9 cellular contexts compared by ENCODE assay signal in the genomic region with DNA sequence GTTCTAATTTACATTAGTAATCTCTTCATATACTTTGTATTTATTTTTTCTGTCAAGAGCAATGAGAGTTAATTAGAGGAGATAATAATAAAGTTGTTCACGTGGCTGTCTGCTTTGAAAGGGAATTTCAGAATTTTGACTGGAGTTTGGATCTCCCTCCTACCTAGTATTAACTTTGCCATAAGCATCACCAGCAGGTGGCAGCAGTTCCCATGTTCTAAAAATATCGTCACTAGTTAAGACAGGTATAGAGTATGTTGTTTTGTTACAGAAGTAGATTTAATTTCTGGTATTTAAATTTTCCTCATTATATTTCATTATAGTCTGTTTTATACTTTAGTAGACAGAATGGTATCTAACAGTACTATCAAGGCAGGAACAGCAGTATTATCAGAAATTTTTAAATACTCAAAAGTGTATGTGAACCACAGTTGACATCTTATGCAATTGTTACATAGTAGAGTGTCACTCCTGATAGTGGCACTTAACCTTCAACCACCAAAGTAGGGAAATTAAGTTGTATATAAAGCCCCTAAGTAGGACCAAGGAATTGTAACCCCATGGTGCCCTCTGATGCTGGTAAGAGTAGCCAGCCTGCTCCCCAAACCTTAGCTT. TPM values are rescaled to one million over a fixed set of nuclear protein-coding genes. Genes with fewer than 3 reads are reported as not detected.
DNase-seq lines count a peak whose midpoint lies in the region; ATAC-seq, FAIRE-seq and TF ChIP-seq lines count a peak whose summit lies in the region.
"Had no signal": no experiment of that assay in that cellular context is flagged by ENCODE, and none has a peak within 500 bp of the region (broad histone marks: within the 10 kb centered on the region; RNA-seq: fewer than 3 reads in every experiment).

No MANE protein-coding gene starts in this region.

- no peaks in the 10 kb centered on the region for H3K4me1 ChIP-seq in astrocyte (ENCODE audit: insufficient read depth, low read length)

- H3K27ac Mint-ChIP-seq in astrocyte (ENCODE audit: unreplicated experiment), result no peak overlapping the region

- DNase-seq in AG09309 (ENCODE audit: low read depth) (peak; percentile 8), NCI-H1092 (lab: John Stamatoyannopoulos, UW) (peak; percentile 43), T1000 (lab: John Stamatoyannopoulos, UW) (peak; percentile 41), astrocyte (ENCODE audit: low read depth) (peak; percentile 22), hypothalamus (lab: John Stamatoyannopoulos, UW) (peak in 26 of 51 donors; percentile 6 to 79 (median 48)), GM19238 (ENCODE audit: insufficient read length, low spot score) (no peak)
- DNase-seq in stimulated activated CD4-positive, alpha-beta T cell treated with anti-CD3 and anti-CD28 coated beads, Interleukin-15, amount 100 ng/mL, for 24 hours, result peak; percentile 86

- H3K36me3 ChIP-seq in astrocyte (ENCODE audit: insufficient read depth, low read length), result peaks cover 21% of the 10 kb centered on the region

- no peaks in the 10 kb centered on the region for H3K27me3 Mint-ChIP-seq in astrocyte (ENCODE audit: low read depth, unreplicated experiment)

- H3K27me3 ChIP-seq in astrocyte (ENCODE audit: insufficient read depth, low read length), result no peaks in the 10 kb centered on the region

- H3K9me3 ChIP-seq in astrocyte (ENCODE audit: insufficient read depth, low read depth, low read length), result no peaks in the 10 kb centered on the region

- no peak overlapping the region for H3K4me3 Mint-ChIP-seq in astrocyte (ENCODE audit: unreplicated experiment)

- H3K4me2 ChIP-seq in astrocyte (ENCODE audit: low read length), result no peak overlapping the region

- ATAC-seq in GM19035 (IDR thresholded peaks at IDR 0.05; ENCODE audit: unreplicated experiment), result peak; percentile 68

- no peak overlapping the region for H3K27ac ChIP-seq in astrocyte (ENCODE audit: low read depth, low read length)
- H3K27ac ChIP-seq: skin epidermis had no signal

- TF ChIP-seq CTCF in AG09309 (IDR thresholded peaks at IDR 0.05; ENCODE audit: control insufficient read depth, insufficient read depth, low read depth, low read length, missing control alignments), result peak; percentile 72
- TF ChIP-seq CTCF in astrocyte (IDR thresholded peaks at IDR 0.05; ENCODE audit: insufficient read depth, low read depth, low read length), result peak; percentile 81

- H3K9me3 Mint-ChIP-seq in astrocyte (ENCODE audit: unreplicated experiment), result no peaks in the 10 kb centered on the region

- H4K20me1 ChIP-seq in astrocyte (ENCODE audit: insufficient read depth, low read length), result peaks cover 21% of the 10 kb centered on the region

- no peak overlapping the region for H2AFZ ChIP-seq in astrocyte (ENCODE audit: low read depth, low read length)

- no peaks in the 10 kb centered on the region for H3K79me2 ChIP-seq in astrocyte (ENCODE audit: insufficient read depth, low read length)

- H3K4me3 ChIP-seq in AG09309 (ENCODE audit: control insufficient read depth, low read depth, low read length), result no peak overlapping the region
- no peak overlapping the region for H3K4me3 ChIP-seq in astrocyte (ENCODE audit: insufficient read depth, low read depth, low read length)
- H3K4me3 ChIP-seq: skin epidermis had no signal

- peaks cover 17% of the 10 kb centered on the region for H3K36me3 Mint-ChIP-seq in astrocyte (ENCODE audit: low read depth, unreplicated experiment)

- FAIRE-seq in astrocyte (lab: Jason Lieb, UNC), result no peak

- peaks cover 6% of the 10 kb centered on the region for H3K4me1 Mint-ChIP-seq in astrocyte (ENCODE audit: low read depth, unreplicated experiment)

- H3K9ac ChIP-seq in astrocyte (ENCODE audit: low read length), result no peak overlapping the region

RNA-seq across cellular contexts. Expression of a gene that starts 20.4 kb away (rescaled TPM):
- total RNA-seq in astrocyte, result 23.1 and 30.7 TPM in 2 replicates

RNA-seq across cellular contexts. Expression of a gene that starts 23.6 kb away (rescaled TPM):
- total RNA-seq in astrocyte, result 96.5 and 105 TPM in 2 replicates

RNA-seq across cellular contexts. Expression of a gene that starts 34.5 kb away (rescaled TPM):
- 0.02 TPM in 1 of 2 replicates, not detected in the other for total RNA-seq in astrocyte
